29 cellular contexts compared by ENCODE assay signal in the genomic region with DNA sequence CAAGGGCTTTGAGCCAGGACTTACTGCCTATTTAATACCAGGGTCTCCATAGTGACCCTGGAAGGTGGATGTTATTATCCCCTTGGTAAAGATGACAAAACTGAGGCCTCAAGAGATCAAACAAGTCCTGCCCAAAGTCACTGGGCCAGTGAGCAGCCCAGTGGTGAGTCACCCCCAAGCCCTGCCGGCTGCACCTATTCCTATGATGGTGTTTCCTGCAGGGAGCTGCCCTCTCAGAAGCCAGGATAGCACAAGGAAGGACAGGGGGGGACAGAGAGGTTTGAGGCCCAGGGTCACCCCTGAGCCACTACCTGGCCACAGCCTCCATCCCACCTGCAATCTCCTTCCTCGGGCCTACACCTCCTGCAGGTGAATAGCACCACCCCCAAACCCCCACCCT.
"Had no signal": no experiment of that assay in that cellular context is flagged by ENCODE, and none has a peak within 500 bp of the region (broad histone marks: within the 10 kb centered on the region; RNA-seq: fewer than 3 reads in every experiment).

No MANE protein-coding gene starts in this region.

- H3K4me3 ChIP-seq: adrenal gland, body of pancreas, esophagus muscularis mucosa, heart right ventricle, lung, ovary, prostate gland, sigmoid colon had no signal

- H3K9me3 ChIP-seq: adrenal gland, body of pancreas, esophagus muscularis mucosa, neutrophil, ovary, prostate gland, sigmoid colon, vagina had no signal

- H3K4me1 ChIP-seq: body of pancreas, esophagus muscularis mucosa, prostate gland, sigmoid colon, vagina had no signal

- H3K27me3 ChIP-seq: adrenal gland, body of pancreas, ovary, vagina had no signal

- DNase-seq: activated CD4-positive, alpha-beta T cell treated with anti-CD3 and anti-CD28 coated beads for 4 hours; activated CD4-positive, alpha-beta T cell treated with anti-CD3 and anti-CD28 coated beads, Interleukin-2, amount 50 U/mL, for 48 hours; activated CD4-positive, CD25-positive, alpha-beta regulatory T cell; activated CD8-positive, alpha-beta memory T cell treated with anti-CD3 and anti-CD28 coated beads for 24 hours; activated effector memory CD4-positive, alpha-beta T cell treated with Interleukin-2 at 50 U/mL for 16 hours; activated naive CD4-positive, alpha-beta T cell treated with Interleukin-2 at 50 U/mL for 16 hours; activated naive CD8-positive, alpha-beta T cell treated with anti-CD3 and anti-CD28 coated beads for 36 hours; adrenal gland; aorta; body of pancreas; cortex of kidney; effector memory CD8-positive, alpha-beta T cell; foreskin melanocyte; heart right ventricle; ovary; retina; sigmoid colon; small intestine; stimulated activated CD4-positive, alpha-beta T cell treated with anti-CD3 and anti-CD28 coated beads, Interleukin-1b, Interleukin-23, amount 100 ng/mL, for 48 hours; stimulated activated CD4-positive, alpha-beta T cell treated with anti-CD3 and anti-CD28 coated beads, Interleukin-4, amount 100 ng/mL, for 4 hours; stimulated activated CD8-positive, alpha-beta memory T cell treated with anti-CD3 and anti-CD28 coated beads, Interleukin-4, amount 100 ng/mL, for 48 hours; stimulated activated naive CD8-positive, alpha-beta T cell treated with anti-CD3 and anti-CD28 coated beads, Interleukin-15, amount 100 ng/mL, for 72 hours had no signal

- H3K27ac ChIP-seq: adrenal gland, body of pancreas, esophagus muscularis mucosa, heart right ventricle, neutrophil, ovary, prostate gland, sigmoid colon, vagina had no signal

- H3K36me3 ChIP-seq: adrenal gland, esophagus muscularis mucosa, heart right ventricle, neutrophil, ovary, prostate gland, sigmoid colon, vagina had no signal

- ATAC-seq: body of pancreas; effector memory CD8-positive, alpha-beta T cell; heart right ventricle; left lobe of liver; stimulated activated memory B cell treated with anti-CD40 and anti-IgM and Interleukin-4, amounts not matched to agents 10 μg/mL and 1 μg/mL and 100 μg/mL, for 72 hours; stimulated activated naive CD8-positive, alpha-beta T cell treated with anti-CD3 and anti-CD28 coated beads, Interleukin-15, amount 100 ng/mL, for 72 hours had no signal

- FAIRE-seq: small intestine had no signal
